8 cellular contexts compared by ENCODE assay signal in the genomic region with DNA sequence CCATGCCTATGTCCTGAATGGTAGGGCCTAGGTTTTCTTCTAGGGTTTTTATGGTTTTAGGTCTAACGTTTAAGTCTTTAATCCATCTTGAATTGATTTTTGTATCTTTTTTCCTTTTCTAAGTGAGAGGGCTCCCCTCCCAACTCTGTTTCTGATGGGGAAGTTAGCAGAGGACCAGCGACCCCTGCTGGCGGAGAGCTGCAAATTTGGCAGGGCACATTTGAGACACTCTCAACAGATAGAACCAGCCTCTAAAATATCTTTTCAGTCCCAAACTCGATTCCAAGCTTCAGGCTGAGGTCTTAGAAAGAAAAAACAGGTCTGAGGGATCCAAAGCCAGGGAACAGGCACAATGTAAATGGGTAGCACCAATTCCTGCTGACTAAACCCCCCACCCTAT. TPM values are rescaled to one million over a fixed set of nuclear protein-coding genes. Genes with fewer than 3 reads are reported as not detected.
DNase-seq lines count a peak whose midpoint lies in the region; ATAC-seq and TF ChIP-seq lines count a peak whose summit lies in the region.

No MANE protein-coding gene starts in this region.

- no peak overlapping the region for H3K9ac ChIP-seq in mammary epithelial cell (ENCODE audit: insufficient read depth, low read length)

- H3K4me2 ChIP-seq in mammary epithelial cell (ENCODE audit: insufficient read depth, low read depth, low read length), result no peak overlapping the region

- H3K27me3 ChIP-seq in mammary epithelial cell (ENCODE audit: insufficient read depth, low read length), result no peaks in the 10 kb centered on the region

- peak; percentile 46 for TF ChIP-seq CTCF in GM12865 (IDR thresholded peaks at IDR 0.05; ENCODE audit: insufficient read depth, low read depth, low read length, missing control alignments)
- TF ChIP-seq CTCF in mammary epithelial cell (conservative IDR thresholded peaks at IDR 0.05 in 1 of 2, IDR thresholded peaks at IDR 0.05 in 1 of 2; ENCODE audit: extremely low read depth in 1 of 2, insufficient read depth in 1 of 2, low read depth in 1 of 2, low read length in 2 of 2), result peak; percentile 48 to 55

- dilution Hi-C loops in mammary epithelial cell (cut with HindIII; ENCODE audit: low sequenced_read_pairs), result loop anchor here (10.0 kb wide), 2 partner anchors 143 to 167 kb away; partner anchors contain the start of genes KRTAP12-3 and KRTAP12-4

- in situ Hi-C loops in mammary epithelial cell (cut with MboI; ENCODE audit: low sequenced_read_pairs in 2 of 2), result no loop called here

- 27% methylated on average over 4 of the region's 4 CpGs for WGBS in mammary epithelial cell (ENCODE audit: low coverage, missing lambda C conversion rate)

- BruUV-seq in mammary epithelial cell (replicated peaks; lab: Mats Ljungman, UMichigan), result no TSS peak

- H2AFZ ChIP-seq in mammary epithelial cell (ENCODE audit: low read depth, low read length), result no peak overlapping the region

- no peaks in the 10 kb centered on the region for H4K20me1 ChIP-seq in mammary epithelial cell (ENCODE audit: insufficient read depth, low read length)

- no peak for ATAC-seq in GM19395 (IDR thresholded peaks at IDR 0.05; ENCODE audit: unreplicated experiment)

- no peaks in the 10 kb centered on the region for H3K36me3 ChIP-seq in mammary epithelial cell (ENCODE audit: insufficient read depth, low read length)

- H3K27ac ChIP-seq in mammary epithelial cell (ENCODE audit: insufficient read depth, low read depth, low read length), result no peak overlapping the region

- no peaks in the 10 kb centered on the region for H3K4me1 ChIP-seq in mammary epithelial cell (ENCODE audit: insufficient read depth, low read length)

- H3K79me2 ChIP-seq in mammary epithelial cell (ENCODE audit: insufficient read depth, low read length), result no peaks in the 10 kb centered on the region

- intact Hi-C loops in mammary epithelial cell (cut with micrococcal nuclease), result no loop called here

- no peak overlapping the region for H3K4me3 ChIP-seq in GM12865 (ENCODE audit: low read depth, low read length)
- H3K4me3 ChIP-seq in mammary epithelial cell (replicated peaks in 1 of 3; ENCODE audit: insufficient read depth in 1 of 3, low read depth in 2 of 3, low read length in 3 of 3), result no peak overlapping the region

- H3K9me3 ChIP-seq in mammary epithelial cell (replicated peaks; ENCODE audit: insufficient read depth, low read length), result peaks cover 14% of the 10 kb centered on the region

- CTCF ChIA-PET in mammary epithelial cell (lab: Charles Lee; ENCODE audit: low non-redundant PET), result interaction anchor here (0.6 kb wide), 1 partner anchor 335 kb away, joined by 5 read pairs; no protein-coding TSS in a partner anchor

- peak; percentile 49 for DNase-seq in GM12865 (ENCODE audit: low read depth)
- DNase-seq in OCI-M1 (lab: John Stamatoyannopoulos, UW), result peak; percentile 62
- DNase-seq in mammary epithelial cell, result no peak
- DNase-seq in stimulated activated CD4-positive, alpha-beta T cell treated with anti-CD3 and anti-CD28 coated beads, Interleukin-15, amount 100 ng/mL, for 24 hours, result peak; percentile 69
- no peak for DNase-seq in A172 (ENCODE audit: low spot score)
- DNase-seq in effector CD4-positive, alpha-beta T cell, result no peak
- no peak for DNase-seq in NCI-H526 treated with DMSO at 0.1 percent for 48 hours (lab: John Stamatoyannopoulos, UW)

RNA-seq across cellular contexts. Expression of gene LRRC3, which starts 32.5 kb away (rescaled TPM):
- 1 to 10 TPM; 2.3 to 3.5 TPM for total RNA-seq in mammary epithelial cell
- polyA plus RNA-seq in mammary epithelial cell, result 2.7 TPM
- 6.5 TPM for polyA minus RNA-seq in mammary epithelial cell
- 0.50 and 1.5 TPM in 2 replicates for total RNA-seq in A172 (2014; rRNA removed; shearing (Covaris generic))

RNA-seq across cellular contexts. Expression of gene KRTAP10-1, which starts 52.2 kb away (rescaled TPM):
- total RNA-seq in mammary epithelial cell, result not detected
- polyA plus RNA-seq in mammary epithelial cell, result not detected
- not detected for polyA minus RNA-seq in mammary epithelial cell
- not detected in 2 replicates for total RNA-seq in A172 (2014; rRNA removed; shearing (Covaris generic))

Comparison
In these comparisons a context has a peak if more than half of its experiments do, and no peak if none do; other contexts are left out.
1. DNase-seq: peak in GM12865 (single experiment), OCI-M1 (single experiment) and stimulated activated CD4-positive, alpha-beta T cell treated with anti-CD3 and anti-CD28 coated beads, Interleukin-15, amount 100 ng/mL, for 24 hours (single experiment); none in mammary epithelial cell (single experiment), A172 (single experiment), effector CD4-positive, alpha-beta T cell (single experiment) and NCI-H526 treated with DMSO at 0.1 percent for 48 hours (single experiment).